In genomic region chr1:8565802-8566201, GRCh38 we compare ENCODE assay signal across 13 cellular contexts.
DNase-seq lines count a peak whose midpoint lies in the region; ATAC-seq and TF ChIP-seq lines count a peak whose summit lies in the region.
"Had no signal": no experiment of that assay in that cellular context is flagged by ENCODE, and none has a peak within 500 bp of the region (broad histone marks: within the 10 kb centered on the region; RNA-seq: fewer than 3 reads in every experiment).

No MANE protein-coding gene starts in this region.

- POLR2A ChIA-PET in activated CD4-positive, alpha-beta T cell treated with anti-CD3 and anti-CD28 coated beads for 36 hours (lab: Charles Lee), result no interaction called here

- H3K27me3 Mint-ChIP-seq in activated CD4-positive, alpha-beta T cell treated with anti-CD3 and anti-CD28 coated beads for 36 hours, result no peaks in the 10 kb centered on the region
- no peaks in the 10 kb centered on the region for H3K27me3 Mint-ChIP-seq in activated naive CD4-positive, alpha-beta T cell treated with anti-CD3 and anti-CD28 coated beads, Interleukin-2, amount 10 ng/mL, durations not matched to agents 7 days and 5 days

- H3K27ac ChIP-seq in mesendoderm (ENCODE audit: low read depth, low read length), result peak overlapping the region; percentile 7
- H3K27ac ChIP-seq: 22Rv1, BLaER1 had no signal

- H4K5ac ChIP-seq in mesendoderm (ENCODE audit: low read length), result no peak overlapping the region

- peak; percentile 43 for ATAC-seq in activated CD4-positive, alpha-beta T cell treated with anti-CD3 and anti-CD28 coated beads for 36 hours
- ATAC-seq in activated naive CD4-positive, alpha-beta T cell treated with anti-CD3 and anti-CD28 coated beads, Interleukin-2, amount 50 U/mL, for 72 hours, result peak; percentile 16 to 58
- no peak for ATAC-seq in SK-N-SH treated with all-trans-retinoic acid at 6 μM for 48 hours
- ATAC-seq: HepG2 had no signal

- CTCF ChIA-PET in activated CD4-positive, alpha-beta T cell treated with anti-CD3 and anti-CD28 coated beads for 36 hours (lab: Charles Lee), result interaction anchor here (0.6 to 1.7 kb wide), 3 partner anchors 106 to 283 kb away, joined by 4 to 6 read pairs (median 4); no protein-coding TSS in a partner anchor
- CTCF ChIA-PET in activated naive CD4-positive, alpha-beta T cell treated with anti-CD3 and anti-CD28 coated beads, Interleukin-2, amount 10 ng/mL, durations not matched to agents 7 days and 5 days (lab: Charles Lee), result interaction anchor here (2.6 to 8.7 kb wide), 2 partner anchors 106 to 161 kb away, joined by 14 to 102 read pairs; no protein-coding TSS in a partner anchor

- H2BK120ac ChIP-seq in mesendoderm (ENCODE audit: low read depth, low read length), result no peak overlapping the region

- H3K4me2 ChIP-seq in mesendoderm (ENCODE audit: low read length), result no peak overlapping the region
- H3K4me2 ChIP-seq: BLaER1 had no signal

- H3K27me3 ChIP-seq in mesendoderm (ENCODE audit: insufficient read depth, low read length, poor library complexity), result no peaks in the 10 kb centered on the region
- H3K27me3 ChIP-seq: BLaER1 had no signal

- H3K56ac ChIP-seq in mesendoderm (ENCODE audit: low read length), result peak overlapping the region; percentile 56

- intact Hi-C loops in activated CD4-positive, alpha-beta T cell treated with anti-CD3 and anti-CD28 coated beads for 36 hours (cut with DNase I, micrococcal nuclease), result no loop called here

- H2BK5ac ChIP-seq in mesendoderm (ENCODE audit: low read length), result no peak overlapping the region

- H3K9ac ChIP-seq in mesendoderm (ENCODE audit: low read length), result no peak overlapping the region
- H3K9ac ChIP-seq: BLaER1 had no signal

- H3K4me3 Mint-ChIP-seq in activated CD4-positive, alpha-beta T cell treated with anti-CD3 and anti-CD28 coated beads for 36 hours, result no peak overlapping the region
- no peak overlapping the region for H3K4me3 Mint-ChIP-seq in activated naive CD4-positive, alpha-beta T cell treated with anti-CD3 and anti-CD28 coated beads, Interleukin-2, amount 10 ng/mL, durations not matched to agents 7 days and 5 days
- H3K4me3 Mint-ChIP-seq: HFFc6 had no signal

- H2AK5ac ChIP-seq in mesendoderm (ENCODE audit: low read length), result no peak overlapping the region

- H3K9me3 Mint-ChIP-seq in activated CD4-positive, alpha-beta T cell treated with anti-CD3 and anti-CD28 coated beads for 36 hours (ENCODE audit: low read depth), result no peaks in the 10 kb centered on the region
- no peaks in the 10 kb centered on the region for H3K9me3 Mint-ChIP-seq in activated naive CD4-positive, alpha-beta T cell treated with anti-CD3 and anti-CD28 coated beads, Interleukin-2, amount 50 U/mL, for 72 hours
- H3K9me3 Mint-ChIP-seq in activated naive CD4-positive, alpha-beta T cell treated with anti-CD3 and anti-CD28 coated beads, Interleukin-2, amount 10 ng/mL, durations not matched to agents 7 days and 5 days, result no peaks in the 10 kb centered on the region
- H3K9me3 Mint-ChIP-seq: HFFc6 had no signal

- peaks cover 33% of the 10 kb centered on the region for H3K4me1 Mint-ChIP-seq in activated CD4-positive, alpha-beta T cell treated with anti-CD3 and anti-CD28 coated beads for 36 hours
- peaks cover 12% of the 10 kb centered on the region for H3K4me1 Mint-ChIP-seq in activated naive CD4-positive, alpha-beta T cell treated with anti-CD3 and anti-CD28 coated beads, Interleukin-2, amount 10 ng/mL, durations not matched to agents 7 days and 5 days

- no CpG with 5 or more reads among the region's 3 CpGs for WGBS in mesendoderm (ENCODE audit: extremely low coverage, insufficient coverage, low lambda C conversion rate)

- H3K27ac Mint-ChIP-seq in activated CD4-positive, alpha-beta T cell treated with anti-CD3 and anti-CD28 coated beads for 36 hours, result no peak overlapping the region
- H3K27ac Mint-ChIP-seq in activated naive CD4-positive, alpha-beta T cell treated with anti-CD3 and anti-CD28 coated beads, Interleukin-2, amount 50 U/mL, for 72 hours, result peak overlapping the region in 1 of 2 donors; percentile 55
- H3K27ac Mint-ChIP-seq in activated naive CD4-positive, alpha-beta T cell treated with anti-CD3 and anti-CD28 coated beads, Interleukin-2, amount 10 ng/mL, durations not matched to agents 7 days and 5 days, result no peak overlapping the region
- H3K27ac Mint-ChIP-seq: HFFc6 had no signal

- DNase-seq in activated CD4-positive, alpha-beta T cell treated with anti-CD3 and anti-CD28 coated beads for 36 hours, result no peak
- no peak for DNase-seq in activated CD4-positive, alpha-beta T cell treated with anti-CD3 and anti-CD28 coated beads, Interleukin-2, amount 50 U/mL, for 48 hours
- no peak for DNase-seq in activated naive CD4-positive, alpha-beta T cell treated with anti-CD3 and anti-CD28 coated beads, Interleukin-2, amount 50 U/mL, for 72 hours (ENCODE audit: low spot score in 2 of 2)
- no peak for DNase-seq in activated naive CD4-positive, alpha-beta T cell treated with anti-CD3 and anti-CD28 coated beads, Interleukin-2, amount 10 ng/mL, durations not matched to agents 7 days and 5 days
- DNase-seq in mesendoderm (no peak), glomerular visceral epithelial cell (ENCODE audit: extremely low spot score) (no peak)
- DNase-seq: DMS53, HCEC 1CT, HFFc6 had no signal

- peaks cover 3% of the 10 kb centered on the region for H3K79me2 ChIP-seq in mesendoderm (ENCODE audit: control insufficient read depth, insufficient read depth, low read length)

- no peak overlapping the region for H3K4me3 ChIP-seq in mesendoderm (ENCODE audit: low read length)
- H3K4me3 ChIP-seq: BLaER1 had no signal

- peaks cover 2% of the 10 kb centered on the region for H3K36me3 Mint-ChIP-seq in activated CD4-positive, alpha-beta T cell treated with anti-CD3 and anti-CD28 coated beads for 36 hours (ENCODE audit: low read depth)
- no peaks in the 10 kb centered on the region for H3K36me3 Mint-ChIP-seq in activated naive CD4-positive, alpha-beta T cell treated with anti-CD3 and anti-CD28 coated beads, Interleukin-2, amount 50 U/mL, for 72 hours
- H3K36me3 Mint-ChIP-seq in activated naive CD4-positive, alpha-beta T cell treated with anti-CD3 and anti-CD28 coated beads, Interleukin-2, amount 10 ng/mL, durations not matched to agents 7 days and 5 days, result peaks cover 4% of the 10 kb centered on the region

- H3K23ac ChIP-seq in mesendoderm (ENCODE audit: low read length), result no peak overlapping the region

- H3K18ac ChIP-seq in mesendoderm (ENCODE audit: low read length), result no peak overlapping the region

- peaks cover 3% of the 10 kb centered on the region for H3K79me1 ChIP-seq in mesendoderm (ENCODE audit: low read length)

- peak overlapping the region; percentile 20 for H2BK15ac ChIP-seq in mesendoderm (replicated peaks; ENCODE audit: low read depth)

- H3K36me3 ChIP-seq in mesendoderm (ENCODE audit: control insufficient read depth, insufficient read depth, low read length), result no peaks in the 10 kb centered on the region

- peaks cover 9% of the 10 kb centered on the region for H3K4me1 ChIP-seq in mesendoderm (ENCODE audit: control insufficient read depth, low read depth, low read length)

- H4K8ac ChIP-seq in mesendoderm (ENCODE audit: low read depth, low read length), result no peak overlapping the region

- peak overlapping the region; percentile 31 for H3K4ac ChIP-seq in mesendoderm (ENCODE audit: low read depth, low read length)

TF ChIP-seq in SK-N-SH treated with all-trans-retinoic acid at 6 μM for 48 hours, 23 proteins besides CTCF, POLR2A, EP300 and RAD21:
- TF ChIP-seq OSR1 (CRISPR knock-in tag; IDR thresholded peaks at IDR 0.05) (no peak), ZNF565 (CRISPR knock-in tag; conservative IDR thresholded peaks at IDR 0.05; ENCODE audit: low read depth) (no peak), RARB (CRISPR knock-in tag; IDR thresholded peaks at IDR 0.05) (no peak)
